Comparison of ENCODE assay signal across 24 cellular contexts in the genomic region with DNA sequence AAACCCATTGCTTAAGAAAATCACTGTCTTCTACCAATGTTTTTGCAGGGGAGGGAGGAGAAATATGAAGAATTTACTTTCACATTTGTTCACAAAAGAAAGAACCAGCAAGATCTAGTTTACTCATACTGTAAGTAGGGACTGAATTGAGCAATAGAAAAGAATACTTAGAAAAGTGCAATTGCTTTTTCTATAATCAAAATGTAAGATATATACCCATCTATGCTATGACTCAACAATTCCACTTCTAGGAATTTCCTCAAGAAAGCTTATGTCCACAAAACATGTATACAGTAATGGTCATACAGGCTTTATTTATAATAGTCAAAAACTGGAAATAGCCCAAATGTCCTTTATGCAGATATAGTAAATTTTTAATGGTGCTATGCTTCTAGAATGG.
DNase-seq lines count a peak whose midpoint lies in the region; ATAC-seq lines count a peak whose summit lies in the region.
"Had no signal": no experiment of that assay in that cellular context is flagged by ENCODE, and none has a peak within 500 bp of the region (broad histone marks: within the 10 kb centered on the region; RNA-seq: fewer than 3 reads in every experiment).

No MANE protein-coding gene starts in this region.

- no peak overlapping the region for H2AK5ac ChIP-seq in mesenchymal stem cell (ENCODE audit: low read length, severe bottlenecking)

- no peak overlapping the region for H3K9ac ChIP-seq in mesenchymal stem cell (ENCODE audit: low read length)

- DNase-seq in ELR (ENCODE audit: low read depth) (peak; percentile 33), LHCN-M2 (ENCODE audit: low read depth) (peak; percentile 10), dedifferentiated amniotic fluid mesenchymal stem cell (ENCODE audit: extremely low spot score) (peak; percentile 69), mesenchymal stem cell (peak; percentile 67), UCSD-AML1 (lab: John Stamatoyannopoulos, UW; ENCODE audit: unreplicated experiment) (no peak), hepatic stellate cell (ENCODE audit: low spot score) (no peak)
- DNase-seq: activated CD4-positive, alpha-beta T cell treated with anti-CD3 and anti-CD28 coated beads for 4 hours; activated CD8-positive, alpha-beta memory T cell treated with anti-CD3 and anti-CD28 coated beads, Interleukin-2, amount 50 U/mL, for 4 hours; activated effector memory CD4-positive, alpha-beta T cell treated with anti-CD3 and anti-CD28 coated beads, Interleukin-2, amount 50 U/mL, for 16 hours; adrenal gland; DMS79; effector CD8-positive, alpha-beta T cell; NCI-H146; NCI-H2171 treated with DMSO at 0.1 percent for 48 hours; ovary; SHP77; stimulated activated CD8-positive, alpha-beta memory T cell treated with anti-CD3 and anti-CD28 coated beads, Interleukin-4, amount 100 ng/mL, for 48 hours; substantia nigra; SW 1271 had no signal

- no peak overlapping the region for H4K91ac ChIP-seq in mesenchymal stem cell (ENCODE audit: low read length)

- peaks cover 2% of the 10 kb centered on the region for H3K79me1 ChIP-seq in mesenchymal stem cell (replicated peaks; ENCODE audit: low read length, poor library complexity, severe bottlenecking)

- H2BK15ac ChIP-seq in mesenchymal stem cell (ENCODE audit: low read depth, poor library complexity, severe bottlenecking): no peak overlapping the region

- H3K4me1 ChIP-seq in mesenchymal stem cell (ENCODE audit: control insufficient read depth, insufficient read depth, low read depth, low read length): no peaks in the 10 kb centered on the region
- H3K4me1 ChIP-seq: esophagus muscularis mucosa, right atrium auricular region had no signal

- no peak overlapping the region for H3K27ac ChIP-seq in mesenchymal stem cell (ENCODE audit: low read length, poor library complexity, severe bottlenecking)
- H3K27ac ChIP-seq: adrenal gland, esophagus muscularis mucosa, hepatocyte, ovary, right atrium auricular region had no signal

- H3K18ac ChIP-seq in mesenchymal stem cell (ENCODE audit: low read depth in 1 of 2, low read length in 2 of 2): no peak overlapping the region

- H3K4ac ChIP-seq in mesenchymal stem cell (ENCODE audit: low read depth in 1 of 2, low read length in 2 of 2): no peak overlapping the region

- no peak overlapping the region for H3K4me3 ChIP-seq in mesenchymal stem cell (ENCODE audit: insufficient read depth in 1 of 2, low read depth in 1 of 2, low read length in 2 of 2)
- H3K4me3 ChIP-seq: adrenal gland, esophagus muscularis mucosa, hepatocyte, lung, ovary, right atrium auricular region had no signal

- H2BK5ac ChIP-seq in mesenchymal stem cell (ENCODE audit: low read depth, low read length, poor library complexity, severe bottlenecking): no peak overlapping the region

- H3K4me2 ChIP-seq in mesenchymal stem cell (ENCODE audit: low read length, poor library complexity, severe bottlenecking): no peak overlapping the region
- H3K4me2 ChIP-seq: hepatocyte had no signal

- ATAC-seq in HG03571 (IDR thresholded peaks at IDR 0.05; ENCODE audit: unreplicated experiment): no peak

- H3K9me3 ChIP-seq in mesenchymal stem cell (ENCODE audit: control insufficient read depth, low read length): no peaks in the 10 kb centered on the region
- H3K9me3 ChIP-seq: esophagus muscularis mucosa, ovary, right atrium auricular region had no signal

- H3K27me3 ChIP-seq in mesenchymal stem cell (ENCODE audit: control insufficient read depth in 1 of 2, insufficient read depth in 1 of 2, low read length in 2 of 2): no peaks in the 10 kb centered on the region
- H3K27me3 ChIP-seq: adrenal gland, esophagus muscularis mucosa, hepatocyte, ovary, right atrium auricular region had no signal

- H2BK12ac ChIP-seq in mesenchymal stem cell (ENCODE audit: low read length in 2 of 2): no peak overlapping the region

- H2BK120ac ChIP-seq in mesenchymal stem cell (ENCODE audit: low read depth, low read length): no peak overlapping the region

- no peak overlapping the region for H3K23ac ChIP-seq in mesenchymal stem cell (ENCODE audit: low read length in 2 of 2)

- no peak overlapping the region for H2AFZ ChIP-seq in mesenchymal stem cell (ENCODE audit: low read depth, low read length)
- H2AFZ ChIP-seq: hepatocyte had no signal

- peaks cover 0 to 2% of the 10 kb centered on the region in 2 experiments for H3K36me3 ChIP-seq in mesenchymal stem cell (ENCODE audit: control insufficient read depth in 1 of 2, insufficient read depth in 2 of 2, low read depth in 1 of 2, low read length in 2 of 2)
- H3K36me3 ChIP-seq: adrenal gland, esophagus muscularis mucosa, ovary, right atrium auricular region had no signal

- no peak overlapping the region for H4K8ac ChIP-seq in mesenchymal stem cell (ENCODE audit: low read length)

- H3K14ac ChIP-seq in mesenchymal stem cell (ENCODE audit: low read length in 2 of 2): no peak overlapping the region

Comparison
In these comparisons a context has a peak if more than half of its experiments do, and no peak if none do; other contexts are left out.
1. DNase-seq: peak in ELR (single experiment), LHCN-M2 (single experiment), dedifferentiated amniotic fluid mesenchymal stem cell (single experiment) and mesenchymal stem cell (single experiment); none in UCSD-AML1 (single experiment) and hepatic stellate cell (single experiment).